8 cellular contexts compared by ENCODE assay signal in genomic region chr17:82287849-82288601, GRCh38. TPM values are rescaled to one million over a fixed set of nuclear protein-coding genes. Genes with fewer than 3 reads are reported as not detected.
DNase-seq lines count a peak whose midpoint lies in the region; ATAC-seq and TF ChIP-seq lines count a peak whose summit lies in the region.

No MANE protein-coding gene starts in this region.

- peaks cover 2 to 9% (median 5%) of the 10 kb centered on the region in 4 donors for H3K4me1 Mint-ChIP-seq in CD4-positive, CD25-positive, alpha-beta regulatory T cell
- peaks cover 27% of the 10 kb centered on the region for H3K4me1 Mint-ChIP-seq in brain

- H3K27ac ChIP-seq in CD4-positive, CD25-positive, alpha-beta regulatory T cell (ENCODE audit: insufficient read depth, low read length, poor library complexity, severe bottlenecking) = no peak overlapping the region

- H3K27me3 ChIP-seq in CD4-positive, CD25-positive, alpha-beta regulatory T cell (ENCODE audit: control insufficient read depth, insufficient read depth, low read length) = no peaks in the 10 kb centered on the region
- H3K27me3 ChIP-seq in mucosa of stomach (ENCODE audit: control insufficient read depth, insufficient read depth, low read length) = no peaks in the 10 kb centered on the region

- ATAC-seq in CD4-positive, CD25-positive, alpha-beta regulatory T cell (ENCODE audit: low read depth in 2 of 2) = no peak
- no peak for ATAC-seq in GM18858 (IDR thresholded peaks at IDR 0.05; ENCODE audit: unreplicated experiment)

- peak overlapping the region; percentile 41 for H3K9ac ChIP-seq in mucosa of stomach (ENCODE audit: low read length)

- no peak for TF ChIP-seq CTCF in brain (conservative IDR thresholded peaks at IDR 0.05)

- H3K9me3 ChIP-seq in CD4-positive, CD25-positive, alpha-beta regulatory T cell (ENCODE audit: control insufficient read depth in 2 of 2, low read length in 2 of 2) = no peaks in the 10 kb centered on the region
- H3K9me3 ChIP-seq in mucosa of stomach (ENCODE audit: control insufficient read depth, low read length) = no peaks in the 10 kb centered on the region

- peak overlapping the region in 1 of 4 donors; percentile 54 for H3K4me3 Mint-ChIP-seq in CD4-positive, CD25-positive, alpha-beta regulatory T cell
- peak overlapping the region in 1 of 5 experiments; percentile 62 for H3K4me3 Mint-ChIP-seq in brain

- H3K36me3 ChIP-seq in CD4-positive, CD25-positive, alpha-beta regulatory T cell (ENCODE audit: control insufficient read depth, insufficient read depth, low read length) = no peaks in the 10 kb centered on the region
- H3K36me3 ChIP-seq in mucosa of stomach (ENCODE audit: control insufficient read depth, insufficient read depth, low read length) = no peaks in the 10 kb centered on the region

- no peak overlapping the region for H3K4me3 ChIP-seq in CD4-positive, CD25-positive, alpha-beta regulatory T cell (ENCODE audit: low read depth, low read length)
- peak overlapping the region; percentile 18 for H3K4me3 ChIP-seq in mucosa of stomach (ENCODE audit: low read length)

- no peaks in the 10 kb centered on the region for H3K27me3 Mint-ChIP-seq in CD4-positive, CD25-positive, alpha-beta regulatory T cell
- peaks cover 18% of the 10 kb centered on the region for H3K27me3 Mint-ChIP-seq in brain

- H3K4me1 ChIP-seq in CD4-positive, CD25-positive, alpha-beta regulatory T cell (ENCODE audit: control insufficient read depth, insufficient read depth, low read length, poor library complexity, severe bottlenecking) = peaks cover 6% of the 10 kb centered on the region
- peaks cover 36% of the 10 kb centered on the region for H3K4me1 ChIP-seq in mucosa of stomach (ENCODE audit: control insufficient read depth, insufficient read depth, low read length)

- no peaks in the 10 kb centered on the region for H3K36me3 Mint-ChIP-seq in CD4-positive, CD25-positive, alpha-beta regulatory T cell
- no peaks in the 10 kb centered on the region for H3K36me3 Mint-ChIP-seq in brain

- H3K27ac Mint-ChIP-seq in CD4-positive, CD25-positive, alpha-beta regulatory T cell = peak overlapping the region in 2 of 3 donors; percentile 41 to 66
- H3K27ac Mint-ChIP-seq in brain = peak overlapping the region in 3 of 5 experiments; percentile 32 to 56 (median 50)

- H3K9me3 Mint-ChIP-seq in CD4-positive, CD25-positive, alpha-beta regulatory T cell = no peaks in the 10 kb centered on the region
- peaks cover 0 to 5% (median 4%) of the 10 kb centered on the region in 5 experiments for H3K9me3 Mint-ChIP-seq in brain

- no peak for DNase-seq in CD4-positive, CD25-positive, alpha-beta regulatory T cell
- DNase-seq in NCI-H1417 (lab: John Stamatoyannopoulos, UW) (peak; percentile 77 to 96 (median 94)), NK-92 (lab: John Stamatoyannopoulos, UW; ENCODE audit: unreplicated experiment) (no peak), mesenteric fat pad (ENCODE audit: low spot score) (no peak)
- DNase-seq in activated CD4-positive, CD25-positive, alpha-beta regulatory T cell (lab: John Stamatoyannopoulos, UW) = no peak

RNA-seq across cellular contexts. Expression of gene CSNK1D, which starts 14.5 kb away (rescaled TPM):
- 333 TPM for total RNA-seq in CD4-positive, CD25-positive, alpha-beta regulatory T cell
- polyA plus RNA-seq in CD4-positive, CD25-positive, alpha-beta regulatory T cell = 10 to 100 TPM; 41.2 to 50.3 (median 48.6) TPM
- 62.3 TPM for polyA plus RNA-seq in brain (ENCODE audit: insufficient read depth, low read depth, low replicate concordance)
- total RNA-seq in mesenteric fat pad = 171 TPM

RNA-seq across cellular contexts. Expression of gene CD7, which starts 29.4 kb away (rescaled TPM):
- 140 TPM for total RNA-seq in CD4-positive, CD25-positive, alpha-beta regulatory T cell
- 10 to 100 TPM; 56.3 to 76.9 (median 68.3) TPM for polyA plus RNA-seq in CD4-positive, CD25-positive, alpha-beta regulatory T cell
- polyA plus RNA-seq in brain (ENCODE audit: insufficient read depth, low read depth, low replicate concordance) = 0.88 TPM
- total RNA-seq in mesenteric fat pad = 3.2 TPM

RNA-seq across cellular contexts. Expression of gene SECTM1, which starts 45.5 kb away (rescaled TPM):
- total RNA-seq in CD4-positive, CD25-positive, alpha-beta regulatory T cell = 0.52 TPM
- under 1 TPM; 0.38 to 0.91 (median 0.51) TPM for polyA plus RNA-seq in CD4-positive, CD25-positive, alpha-beta regulatory T cell
- 1.2 TPM for polyA plus RNA-seq in brain (ENCODE audit: insufficient read depth, low read depth, low replicate concordance)
- 14.6 TPM for total RNA-seq in mesenteric fat pad

RNA-seq across cellular contexts. Expression of gene SLC16A3, which starts 59.2 kb away (rescaled TPM):
- total RNA-seq in CD4-positive, CD25-positive, alpha-beta regulatory T cell = 52.5 TPM
- 1 to 10 TPM; 1.5 to 3.3 (median 2.2) TPM for polyA plus RNA-seq in CD4-positive, CD25-positive, alpha-beta regulatory T cell
- 8.7 TPM for polyA plus RNA-seq in brain (ENCODE audit: insufficient read depth, low read depth, low replicate concordance)
- 65.0 TPM for total RNA-seq in mesenteric fat pad

Comparison
In these comparisons a context has a peak if more than half of its experiments do, and no peak if none do; other contexts are left out.
1. DNase-seq: peak in NCI-H1417 (3 of 3); none in CD4-positive, CD25-positive, alpha-beta regulatory T cell (0 of 3), NK-92 (single experiment), mesenteric fat pad (single experiment) and activated CD4-positive, CD25-positive, alpha-beta regulatory T cell (0 of 4).
2. RNA of gene CD7, which starts 29.4 kb away (total RNA-seq): 140 TPM in CD4-positive, CD25-positive, alpha-beta regulatory T cell (single experiment); 3.2 TPM in mesenteric fat pad (single experiment); every median in the first group is over 10 times any median in the second.
3. RNA of gene SECTM1, which starts 45.5 kb away (total RNA-seq): 14.6 TPM in mesenteric fat pad (single experiment); 0.52 TPM in CD4-positive, CD25-positive, alpha-beta regulatory T cell (single experiment); every median in the first group is over 10 times any median in the second.